ENCODE assay signal across 10 cellular contexts in the genomic region with DNA sequence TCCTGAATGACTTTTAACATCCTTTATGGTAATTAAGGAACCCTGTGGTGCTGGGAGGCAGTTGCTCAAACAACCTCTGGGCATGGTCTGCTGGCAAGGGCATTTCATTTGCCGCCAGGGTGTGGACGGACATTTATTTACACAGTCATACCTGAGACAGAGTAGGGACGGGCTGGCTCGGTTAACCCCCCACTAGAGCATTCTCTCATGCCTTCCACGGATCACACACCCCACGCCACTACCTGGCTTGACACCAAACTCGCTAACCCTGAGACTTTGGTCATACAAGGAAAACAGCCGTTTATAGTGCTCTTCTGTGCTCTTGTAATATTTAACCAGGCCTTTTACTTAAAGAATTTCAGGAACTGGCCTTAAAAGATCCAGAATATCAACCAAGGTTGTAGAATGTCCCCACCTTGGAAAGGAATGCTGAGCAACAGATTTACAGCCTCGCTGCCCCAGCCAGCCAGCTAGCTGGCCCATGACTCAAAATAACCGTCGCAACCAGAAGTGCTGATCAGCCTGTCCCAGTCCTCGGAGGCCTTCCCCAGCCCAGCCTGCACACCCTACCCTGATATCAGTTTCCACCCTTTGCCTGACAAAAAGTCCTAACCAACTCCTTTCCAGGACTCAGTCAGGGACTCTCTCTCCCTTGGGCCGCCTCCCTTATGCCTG. TPM values are rescaled to one million over a fixed set of nuclear protein-coding genes. Genes with fewer than 3 reads are reported as not detected.
DNase-seq lines count a peak whose midpoint lies in the region; ATAC-seq and TF ChIP-seq lines count a peak whose summit lies in the region.
"Had no signal": no experiment of that assay in that cellular context is flagged by ENCODE, and none has a peak within 500 bp of the region (broad histone marks: within the 10 kb centered on the region; RNA-seq: fewer than 3 reads in every experiment).

No MANE protein-coding gene starts in this region.

- H3K36me3 ChIP-seq in SK-N-SH (replicated peaks in 1 of 2; ENCODE audit: control insufficient read depth in 1 of 2, insufficient read depth in 2 of 2, low read length in 1 of 2) (no peaks in the 10 kb centered on the region), left lung (no peaks in the 10 kb centered on the region), urinary bladder (ENCODE audit: insufficient read depth) (no peaks in the 10 kb centered on the region)
- no peaks in the 10 kb centered on the region for H3K36me3 ChIP-seq in effector memory CD4-positive, alpha-beta T cell (ENCODE audit: control insufficient read depth, insufficient read depth, low read length)
- H3K36me3 ChIP-seq: BLaER1 treated with 17β-estradiol and CSF1 and Interleukin-3, amounts not matched to agents 10 nM and 100 nM had no signal

- ATAC-seq in SK-N-SH treated with all-trans-retinoic acid at 6 μM for 48 hours (peak; percentile 72), left lung (peak; percentile 90), GM21737 (IDR thresholded peaks at IDR 0.05; ENCODE audit: unreplicated experiment) (no peak)

- DNase-seq in SK-N-SH (no peak), T1000 (lab: John Stamatoyannopoulos, UW) (peak; percentile 16), left lung (peak in 1 of 2 donors; percentile 86), SKM-1 treated with dmso at 0.1 percent for 144 hours (lab: John Stamatoyannopoulos, UW; ENCODE audit: unreplicated experiment) (no peak)
- no peak for DNase-seq in effector memory CD4-positive, alpha-beta T cell
- DNase-seq: NCI-H2171 treated with DMSO at 0.1 percent for 48 hours had no signal

- intact Hi-C loops in left lung (cut with DNase I), result loop anchor here in 1 of 2 donors (10.0 kb wide), 1 partner anchor 62 kb away; a partner anchor contains a TSS

- H3K4me1 ChIP-seq in SK-N-SH (ENCODE audit: control insufficient read depth in 1 of 2, insufficient read depth in 2 of 2, low read depth in 1 of 2, low read length in 1 of 2), result no peaks in the 10 kb centered on the region
- H3K4me1 ChIP-seq in left lung, result peaks cover 4 to 12% of the 10 kb centered on the region in 2 donors
- H3K4me1 ChIP-seq in urinary bladder (ENCODE audit: insufficient read depth), result no peaks in the 10 kb centered on the region
- no peaks in the 10 kb centered on the region for H3K4me1 ChIP-seq in effector memory CD4-positive, alpha-beta T cell (ENCODE audit: control insufficient read depth, insufficient read depth, low read length, poor library complexity, severe bottlenecking)

- no peak overlapping the region for H3K9ac ChIP-seq in SK-N-SH
- H3K9ac ChIP-seq: BLaER1 treated with 17β-estradiol and CSF1 and Interleukin-3, amounts not matched to agents 10 nM and 100 nM had no signal

- POLR2A ChIA-PET in SK-N-SH (lab: Yijun Ruan, JAX), result no interaction called here

- no peak overlapping the region for H2AFZ ChIP-seq in SK-N-SH (ENCODE audit: low read depth)

- no peak for TF ChIP-seq RAD21 in SK-N-SH (IDR thresholded peaks at IDR 0.05; ENCODE audit: low read length)

- TF ChIP-seq CTCF in SK-N-SH (IDR thresholded peaks at IDR 0.05), result no peak
- no peak for TF ChIP-seq CTCF in left lung (IDR thresholded peaks at IDR 0.05)

- H3K9me2 ChIP-seq in SK-N-SH, result no peaks in the 10 kb centered on the region

- CTCF ChIA-PET in SK-N-SH (lab: Yijun Ruan, JAX), result interaction anchor here (1.3 kb wide), 1 partner anchor 8 kb away, joined by 3 read pairs; no protein-coding TSS in a partner anchor

- H3K4me2 ChIP-seq in SK-N-SH, result no peak overlapping the region

- H3K27me3 ChIP-seq in SK-N-SH (ENCODE audit: insufficient read depth) (no peaks in the 10 kb centered on the region), left lung (no peaks in the 10 kb centered on the region)
- H3K27me3 ChIP-seq in effector memory CD4-positive, alpha-beta T cell (replicated peaks; ENCODE audit: control insufficient read depth, insufficient read depth, low read length, poor library complexity, severe bottlenecking), result no peaks in the 10 kb centered on the region

- no peak overlapping the region for H3K4me3 ChIP-seq in SK-N-SH (ENCODE audit: low read depth in 2 of 2, low read length in 1 of 2)
- H3K4me3 ChIP-seq in left lung, result no peak overlapping the region
- no peak overlapping the region for H3K4me3 ChIP-seq in urinary bladder (ENCODE audit: low read depth, low read length)
- no peak overlapping the region for H3K4me3 ChIP-seq in effector memory CD4-positive, alpha-beta T cell (ENCODE audit: insufficient read depth, low read depth, low read length, poor library complexity, severe bottlenecking)
- H3K4me3 ChIP-seq: BLaER1 treated with 17β-estradiol and CSF1 and Interleukin-3, amounts not matched to agents 10 nM and 100 nM had no signal

- WGBS in SK-N-SH (ENCODE audit: low lambda C conversion rate), result 78% methylated on average over 13 of the region's 13 CpGs
- WGBS in urinary bladder, result 56% methylated on average over 13 of the region's 13 CpGs

- no peaks in the 10 kb centered on the region for H4K20me1 ChIP-seq in SK-N-SH (ENCODE audit: insufficient read depth)

- no peak for TF ChIP-seq EP300 in SK-N-SH (IDR thresholded peaks at IDR 0.05; ENCODE audit: borderline replicate concordance in 1 of 2, low read depth in 1 of 2, low read length in 1 of 2)

- no peaks in the 10 kb centered on the region for H3K79me2 ChIP-seq in SK-N-SH (ENCODE audit: insufficient read depth)

- H3K9me3 ChIP-seq in SK-N-SH, result no peaks in the 10 kb centered on the region
- H3K9me3 ChIP-seq in left lung, result peaks cover 0 to 3% of the 10 kb centered on the region in 2 donors
- no peaks in the 10 kb centered on the region for H3K9me3 ChIP-seq in effector memory CD4-positive, alpha-beta T cell (ENCODE audit: control insufficient read depth, low read length)

- no peaks in the 10 kb centered on the region for H3F3A ChIP-seq in SK-N-SH (replicated peaks; ENCODE audit: insufficient read depth)

- no peak overlapping the region; a peak in 1 of 4 replicates for H3K27ac ChIP-seq in SK-N-SH (ENCODE audit: low read depth in 2 of 2, low read length in 1 of 2)
- peak overlapping the region; percentile 70 to 74 for H3K27ac ChIP-seq in left lung
- peak overlapping the region; percentile 85 for H3K27ac ChIP-seq in urinary bladder (ENCODE audit: low read depth)
- no peak overlapping the region for H3K27ac ChIP-seq in effector memory CD4-positive, alpha-beta T cell (ENCODE audit: insufficient read depth, low read length, poor library complexity, severe bottlenecking)
- H3K27ac ChIP-seq: BLaER1 treated with 17β-estradiol and CSF1 and Interleukin-3, amounts not matched to agents 10 nM and 100 nM had no signal

TF ChIP-seq in SK-N-SH treated with all-trans-retinoic acid at 6 μM for 48 hours, 23 proteins besides CTCF, POLR2A, EP300 and RAD21 (continues in another document):
- TF ChIP-seq, protein P1, sequence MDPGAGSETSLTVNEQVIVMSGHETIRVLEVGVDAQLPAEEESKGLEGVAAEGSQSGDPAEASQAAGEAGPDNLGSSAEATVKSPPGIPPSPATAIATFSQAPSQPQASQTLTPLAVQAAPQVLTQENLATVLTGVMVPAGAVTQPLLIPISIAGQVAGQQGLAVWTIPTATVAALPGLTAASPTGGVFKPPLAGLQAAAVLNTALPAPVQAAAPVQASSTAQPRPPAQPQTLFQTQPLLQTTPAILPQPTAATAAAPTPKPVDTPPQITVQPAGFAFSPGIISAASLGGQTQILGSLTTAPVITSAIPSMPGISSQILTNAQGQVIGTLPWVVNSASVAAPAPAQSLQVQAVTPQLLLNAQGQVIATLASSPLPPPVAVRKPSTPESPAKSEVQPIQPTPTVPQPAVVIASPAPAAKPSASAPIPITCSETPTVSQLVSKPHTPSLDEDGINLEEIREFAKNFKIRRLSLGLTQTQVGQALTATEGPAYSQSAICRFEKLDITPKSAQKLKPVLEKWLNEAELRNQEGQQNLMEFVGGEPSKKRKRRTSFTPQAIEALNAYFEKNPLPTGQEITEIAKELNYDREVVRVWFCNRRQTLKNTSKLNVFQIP (CRISPR knock-in tag; IDR thresholded peaks at IDR 0.05; ENCODE audit: borderline replicate concordance, low read depth), result no peak
- TF ChIP-seq TCF4 (CRISPR knock-in tag; IDR thresholded peaks at IDR 0.05; ENCODE audit: borderline replicate concordance) (no peak), ARNTL (CRISPR knock-in tag; IDR thresholded peaks at IDR 0.05; ENCODE audit: borderline replicate concordance, low read depth) (no peak), ESRRG (CRISPR knock-in tag; IDR thresholded peaks at IDR 0.05) (no peak), RARB (CRISPR knock-in tag; IDR thresholded peaks at IDR 0.05) (no peak)

TF ChIP-seq in SK-N-SH, 30 proteins besides CTCF, POLR2A, EP300 and RAD21:
- no peak for TF ChIP-seq FOXJ3 (CRISPR knock-in tag; IDR thresholded peaks at IDR 0.05)
- no peak for TF ChIP-seq SIN3A (IDR thresholded peaks at IDR 0.05; ENCODE audit: borderline replicate concordance, low read depth, low read length)
- TF ChIP-seq ELF1 (IDR thresholded peaks at IDR 0.05), result no peak
- TF ChIP-seq GATA2 (CRISPR knock-in tag; IDR thresholded peaks at IDR 0.05), result no peak
- TF ChIP-seq MEF2A (IDR thresholded peaks at IDR 0.05; ENCODE audit: borderline replicate concordance, low read depth), result no peak
- no peak for TF ChIP-seq NRF1 (IDR thresholded peaks at IDR 0.05; ENCODE audit: low read depth, low read length)
- no peak for TF ChIP-seq MXI1 (IDR thresholded peaks at IDR 0.05; ENCODE audit: low read depth, low read length)
- TF ChIP-seq NFIC (IDR thresholded peaks at IDR 0.05; ENCODE audit: borderline replicate concordance), result no peak
- no peak for TF ChIP-seq RXRA (IDR thresholded peaks at IDR 0.05; ENCODE audit: borderline replicate concordance, low read depth)
- TF ChIP-seq, protein P2, sequence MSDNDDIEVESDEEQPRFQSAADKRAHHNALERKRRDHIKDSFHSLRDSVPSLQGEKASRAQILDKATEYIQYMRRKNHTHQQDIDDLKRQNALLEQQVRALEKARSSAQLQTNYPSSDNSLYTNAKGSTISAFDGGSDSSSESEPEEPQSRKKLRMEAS (IDR thresholded peaks at IDR 0.05; ENCODE audit: low read depth), result no peak
- TF ChIP-seq TCF12 (IDR thresholded peaks at IDR 0.05), result no peak
TF ChIP-seq in SK-N-SH: peak in this region for 0.

RNA-seq across cellular contexts. Expression of a gene that starts 6.5 kb away (rescaled TPM):
- 85.7 and 89.2 TPM in 2 replicates for polyA plus RNA-seq in SK-N-SH (2012; rRNA removed)
- polyA plus RNA-seq in SK-N-SH (2012; cell fraction: cytosol; rRNA removed), result 49.7 and 63.0 TPM in 2 replicates
- 110 and 138 TPM in 2 replicates for polyA plus RNA-seq in SK-N-SH (2012; cell fraction: nucleus; rRNA removed)
- total RNA-seq in left lung, result 100 to 1,000 TPM; 287 to 305 TPM
- total RNA-seq in urinary bladder, result 30.8 TPM
- 34.1 TPM for polyA plus RNA-seq in urinary bladder

RNA-seq across cellular contexts. Expression of a gene that starts 53.0 kb away (rescaled TPM):
- polyA plus RNA-seq in SK-N-SH (2012; rRNA removed) (9.6 and 10.4 TPM in 2 replicates), urinary bladder (13.5 TPM)
- 8.6 and 10.1 TPM in 2 replicates for polyA plus RNA-seq in SK-N-SH (2012; cell fraction: cytosol; rRNA removed)
- polyA plus RNA-seq in SK-N-SH (2012; cell fraction: nucleus; rRNA removed), result 11.7 and 12.3 TPM in 2 replicates
- total RNA-seq in left lung (10 to 100 TPM; 16.0 to 20.3 TPM), urinary bladder (17.2 TPM)

RNA-seq across cellular contexts. Expression of a gene that starts 53.1 kb away (rescaled TPM):
- polyA plus RNA-seq in SK-N-SH (2012; rRNA removed) (1.1 TPM in 2 replicates), urinary bladder (0.37 TPM)
- 1.1 and 1.7 TPM in 2 replicates for polyA plus RNA-seq in SK-N-SH (2012; cell fraction: cytosol; rRNA removed)
- polyA plus RNA-seq in SK-N-SH (2012; cell fraction: nucleus; rRNA removed), result 1.0 and 1.3 TPM in 2 replicates
- total RNA-seq in left lung (under 1 TPM; 0.29 to 0.58 TPM), urinary bladder (1.1 TPM)

Comparison
In these comparisons a context has a peak if more than half of its experiments do, and no peak if none do; other contexts are left out.
1. H3K27ac ChIP-seq: peak in left lung (2 of 2) and urinary bladder (single experiment); none in SK-N-SH (0 of 2) and effector memory CD4-positive, alpha-beta T cell (single experiment).